19 cellular contexts compared by ENCODE assay signal in genomic region chrX:12570859-12571501, GRCh38.
DNase-seq lines count a peak whose midpoint lies in the region; ATAC-seq, FAIRE-seq and TF ChIP-seq lines count a peak whose summit lies in the region.
"Had no signal": no experiment of that assay in that cellular context is flagged by ENCODE, and none has a peak within 500 bp of the region (broad histone marks: within the 10 kb centered on the region; RNA-seq: fewer than 3 reads in every experiment).

No MANE protein-coding gene starts in this region.

- ATAC-seq in A549 (no peak), GM18511 (IDR thresholded peaks at IDR 0.05; ENCODE audit: unreplicated experiment) (peak; percentile 62), HG03280 (IDR thresholded peaks at IDR 0.05; ENCODE audit: unreplicated experiment) (peak; percentile 41), Right ventricle myocardium inferior (no peak), HG02798 (IDR thresholded peaks at IDR 0.05; ENCODE audit: poor library complexity, unreplicated experiment) (no peak), GM19397 (IDR thresholded peaks at IDR 0.05; ENCODE audit: unreplicated experiment) (no peak)
- ATAC-seq: T-helper 17 cell had no signal

- DNase-seq in A549 (ENCODE audit: low read depth in 1 of 2, low spot score in 1 of 2): no peak
- DNase-seq in dermis blood vessel endothelial cell: peak; percentile 2
- DNase-seq in Right ventricle myocardium inferior (ENCODE audit: missing footprints): no peak
- no peak for DNase-seq in UCSD-AML1 (lab: John Stamatoyannopoulos, UW; ENCODE audit: unreplicated experiment)
- DNase-seq: DMS 273 treated with DMSO at 0.1 percent for 48 hours, GDM1, NCI-H1092, NCI-H2081, NCI-H2227 treated with DMSO at 0.1 percent for 48 hours, NCI-H524, OCI-M1, RPMI8226, T-helper 17 cell had no signal

- no peak for TF ChIP-seq POLR2A in A549 (IDR thresholded peaks at IDR 0.05; ENCODE audit: low read length)

- peak; percentile 43 for FAIRE-seq in A549 (lab: Jason Lieb, UNC)
- FAIRE-seq: H54 had no signal

- POLR2A ChIA-PET in A549 (lab: Yijun Ruan, JAX): no interaction called here

- 33% methylated on average over 4 of the region's 4 CpGs for WGBS in A549 (ENCODE audit: missing lambda C conversion rate)

- no peaks in the 10 kb centered on the region for H3K9me3 ChIP-seq in A549

- H3K4me3 ChIP-seq in A549: no peak overlapping the region

- CTCF ChIA-PET in A549 (lab: Yijun Ruan, JAX): no interaction called here

- no peak for TF ChIP-seq CTCF in A549 (IDR thresholded peaks at IDR 0.05)

- intact Hi-C loops in Right ventricle myocardium inferior (cut with DNase I): no loop called here

- H3K4me2 ChIP-seq in A549: no peak overlapping the region

- no peak for TF ChIP-seq RAD21 in A549 (conservative IDR thresholded peaks at IDR 0.05 in 1 of 2, IDR thresholded peaks at IDR 0.05 in 1 of 2)

- no peak for TF ChIP-seq EP300 in A549 (IDR thresholded peaks at IDR 0.05)

- no peak overlapping the region for H3K27ac ChIP-seq in A549
- H3K27ac ChIP-seq: C4-2B had no signal

- H3K4me1 ChIP-seq in A549: no peaks in the 10 kb centered on the region

TF ChIP-seq in A549, 52 proteins besides CTCF, POLR2A, EP300 and RAD21:
- TF ChIP-seq NFE2L2 (conservative IDR thresholded peaks at IDR 0.05; ENCODE audit: low read length) (no peak), RFX5 (IDR thresholded peaks at IDR 0.05) (peak; percentile 65; the same call in 1 of the 2 replicates), ZSCAN20 (CRISPR knock-in tag; IDR thresholded peaks at IDR 0.05) (no peak), TP53 (CRISPR knock-in tag; IDR thresholded peaks at IDR 0.05) (no peak), ZFP36 (IDR thresholded peaks at IDR 0.05; ENCODE audit: borderline replicate concordance, partially characterized antibody) (no peak), EHMT2 (IDR thresholded peaks at IDR 0.05; ENCODE audit: low read depth) (no peak), BCL3 (IDR thresholded peaks at IDR 0.05) (no peak), JUN (IDR thresholded peaks at IDR 0.05) (no peak)

Comparison
In these comparisons a context has a peak if more than half of its experiments do, and no peak if none do; other contexts are left out.
1. ATAC-seq: peak in GM18511 (single experiment) and HG03280 (single experiment); none in A549 (0 of 2), Right ventricle myocardium inferior (single experiment), HG02798 (single experiment) and GM19397 (single experiment).